8 cellular contexts compared by ENCODE assay signal in genomic region chr1:85707267-85707989, GRCh38. TPM values are rescaled to one million over a fixed set of nuclear protein-coding genes. Genes with fewer than 3 reads are reported as not detected.
A peak's percentile ranks its signal among the peaks of the same experiment; 100 is the strongest.
DNase-seq lines count a peak whose midpoint lies in the region; ATAC-seq and TF ChIP-seq lines count a peak whose summit lies in the region.

No MANE protein-coding gene starts in this region.

- no peaks in the 10 kb centered on the region for H3K27me3 ChIP-seq in CD8-positive, alpha-beta T cell (ENCODE audit: insufficient read depth, low read length)
- no peaks in the 10 kb centered on the region for H3K27me3 ChIP-seq in PC-3 (ENCODE audit: low read length)
- no peaks in the 10 kb centered on the region for H3K27me3 ChIP-seq in hepatocyte
- H3K27me3 ChIP-seq in subcutaneous abdominal adipose tissue (ENCODE audit: control insufficient read depth in 5 of 5, insufficient read depth in 4 of 5, low read length in 5 of 5): no peaks in the 10 kb centered on the region

- POLR2A ChIA-PET in CD8-positive, alpha-beta T cell (lab: Charles Lee): interaction anchor here (0.9 to 1.0 kb wide), 2 partner anchors 8 to 997 kb away, joined by 3 to 4 read pairs; no protein-coding TSS in a partner anchor
- POLR2A ChIA-PET in PC-3 (lab: Charles Lee; ENCODE audit: unreplicated experiment): interaction anchor here (0.5 to 1.0 kb wide), 2 partner anchors 22 to 79 kb away, joined by 5 to 6 read pairs; no protein-coding TSS in a partner anchor

- peaks cover 3% of the 10 kb centered on the region for H3K9me3 Mint-ChIP-seq in CD8-positive, alpha-beta T cell

- peaks cover 17% of the 10 kb centered on the region for H3K4me1 ChIP-seq in CD8-positive, alpha-beta T cell (ENCODE audit: insufficient read depth, low read length)
- peaks cover 24% of the 10 kb centered on the region for H3K4me1 ChIP-seq in PC-3 (ENCODE audit: insufficient read depth, low read length)
- H3K4me1 ChIP-seq in hepatocyte (ENCODE audit: insufficient read depth): peaks cover 12% of the 10 kb centered on the region
- peaks cover 0 to 23% (median 21%) of the 10 kb centered on the region in 5 donors for H3K4me1 ChIP-seq in subcutaneous abdominal adipose tissue (ENCODE audit: control insufficient read depth in 5 of 5, insufficient read depth in 5 of 5, low read length in 5 of 5)

- H3K9ac ChIP-seq in PC-3 (ENCODE audit: low read length) (peak overlapping the region; percentile 81), subcutaneous abdominal adipose tissue (ENCODE audit: low read length in 5 of 5) (peak overlapping the region; percentile 78 to 99 (median 91))

- no peak for TF ChIP-seq CTCF in CD8-positive, alpha-beta T cell (IDR thresholded peaks at IDR 0.05)
- TF ChIP-seq CTCF in PC-3 (conservative IDR thresholded peaks at IDR 0.05; ENCODE audit: low read depth, low read length): no peak
- no peak for TF ChIP-seq CTCF in hepatocyte (IDR thresholded peaks at IDR 0.05; ENCODE audit: poor library complexity)

- no peak for DNase-seq in CD8-positive, alpha-beta T cell
- no peak for DNase-seq in PC-3
- no peak for DNase-seq in hepatocyte (ENCODE audit: low spot score)
- no peak for DNase-seq in G401 (ENCODE audit: low spot score)
- DNase-seq in stimulated activated CD4-positive, alpha-beta T cell treated with anti-CD3 and anti-CD28 coated beads, Interleukin-2, amount 100 ng/mL, for 48 hours: no peak

- no peaks in the 10 kb centered on the region for H3K9me3 ChIP-seq in CD8-positive, alpha-beta T cell (ENCODE audit: low read length)
- H3K9me3 ChIP-seq in PC-3 (ENCODE audit: low read length) (no peaks in the 10 kb centered on the region), hepatocyte (ENCODE audit: low read depth) (no peaks in the 10 kb centered on the region), subcutaneous abdominal adipose tissue (ENCODE audit: control insufficient read depth in 5 of 5, low read length in 5 of 5) (no peaks in the 10 kb centered on the region)

- TSS peak; percentile 21 for BruUV-seq in PC-3 (replicated peaks; lab: Mats Ljungman, UMichigan)

- peaks cover 35% of the 10 kb centered on the region for H3K4me1 Mint-ChIP-seq in CD8-positive, alpha-beta T cell (ENCODE audit: low read depth)

- H3K27ac ChIP-seq in CD8-positive, alpha-beta T cell (ENCODE audit: low read depth, low read length): peak overlapping the region; percentile 67
- H3K27ac ChIP-seq in PC-3 (ENCODE audit: low read length): peak overlapping the region; percentile 69
- peak overlapping the region; percentile 88 for H3K27ac ChIP-seq in hepatocyte
- peak overlapping the region; percentile 87 for H3K27ac ChIP-seq in subcutaneous abdominal adipose tissue (ENCODE audit: low read depth, low read length)

- H4K20me1 ChIP-seq in PC-3 (ENCODE audit: low read length): peaks cover 5% of the 10 kb centered on the region; the same call in 1 of the 2 replicates
- H4K20me1 ChIP-seq in hepatocyte (ENCODE audit: insufficient read depth, poor library complexity, severe bottlenecking): no peaks in the 10 kb centered on the region

- no peaks in the 10 kb centered on the region for H3K36me3 ChIP-seq in CD8-positive, alpha-beta T cell (ENCODE audit: insufficient read depth, low read length)
- peaks cover 33% of the 10 kb centered on the region for H3K36me3 ChIP-seq in PC-3 (ENCODE audit: low read depth, low read length)
- H3K36me3 ChIP-seq in hepatocyte (replicated peaks; ENCODE audit: insufficient read depth, low read depth): no peaks in the 10 kb centered on the region
- peaks cover 9 to 30% (median 12%) of the 10 kb centered on the region in 5 donors for H3K36me3 ChIP-seq in subcutaneous abdominal adipose tissue (ENCODE audit: control insufficient read depth in 5 of 5, insufficient read depth in 5 of 5, low read length in 5 of 5)

- no peak overlapping the region for H3K4me3 Mint-ChIP-seq in CD8-positive, alpha-beta T cell

- ATAC-seq in CD8-positive, alpha-beta T cell: peak; percentile 6
- ATAC-seq in GM21786 (IDR thresholded peaks at IDR 0.05; ENCODE audit: unreplicated experiment): peak; percentile 21
- ATAC-seq in PC-3: no peak
- ATAC-seq in GM21447 (IDR thresholded peaks at IDR 0.05; ENCODE audit: unreplicated experiment): no peak

- H3K79me2 ChIP-seq in PC-3 (ENCODE audit: low read length) (peaks cover 56% of the 10 kb centered on the region), hepatocyte (peaks cover 48% of the 10 kb centered on the region)

- intact Hi-C loops in CD8-positive, alpha-beta T cell (cut with DNase I, micrococcal nuclease): loop anchor here (2.0 to 10.0 kb wide), 14 partner anchors 430 to 1627 kb away; partner anchors contain the start of genes HS2ST1 (in 2 of the 2), SELENOF (in 2 of the 2), BCL10 (in 1 of the 2) and CTBS (in 1 of the 2)
- intact Hi-C loops in PC-3 (cut with micrococcal nuclease): loop anchor here (5.0 kb wide), 1 partner anchor 125 kb away; the partner anchor contains the start of gene CCN1

- H2AFZ ChIP-seq in PC-3 (ENCODE audit: low read length) (peak overlapping the region; percentile 75), hepatocyte (peak overlapping the region; percentile 73)

- no peaks in the 10 kb centered on the region for H3K27me3 Mint-ChIP-seq in CD8-positive, alpha-beta T cell (ENCODE audit: low read depth)

- H3K4me2 ChIP-seq in PC-3 (ENCODE audit: low read length) (peak overlapping the region; percentile 90), hepatocyte (peak overlapping the region; percentile 85)

- CTCF ChIA-PET in CD8-positive, alpha-beta T cell (lab: Charles Lee): interaction anchor here (1.2 to 1.3 kb wide), 2 partner anchors 12 to 158 kb away, joined by 3 read pairs; no protein-coding TSS in a partner anchor
- CTCF ChIA-PET in PC-3 (lab: Charles Lee): interaction anchor here (0.8 to 1.4 kb wide), 3 partner anchors 15 to 142 kb away, joined by 4 to 20 read pairs (median 5); no protein-coding TSS in a partner anchor

- H3K4me3 ChIP-seq in CD8-positive, alpha-beta T cell (ENCODE audit: low read depth, low read length): peak overlapping the region; percentile 89
- H3K4me3 ChIP-seq in PC-3 (ENCODE audit: low read length) (peak overlapping the region; percentile 92), hepatocyte (peak overlapping the region; percentile 49), subcutaneous abdominal adipose tissue (ENCODE audit: low read depth in 1 of 5, low read length in 5 of 5) (peak overlapping the region; percentile 92 to 100 (median 99))

- H3K36me3 Mint-ChIP-seq in CD8-positive, alpha-beta T cell: peaks cover 34% of the 10 kb centered on the region

- WGBS in hepatocyte (ENCODE audit: low lambda C conversion rate, missing lambda C conversion rate): 11% methylated on average over 13 of the region's 13 CpGs

- H3F3A ChIP-seq in PC-3 (ENCODE audit: low read length, unreplicated experiment): no peaks in the 10 kb centered on the region

- H3K27ac Mint-ChIP-seq in CD8-positive, alpha-beta T cell: no peak overlapping the region

- in situ Hi-C loops in G401 (cut with HindIII; ENCODE audit: low sequenced_read_pairs): loop anchor here (10.0 kb wide), 1 partner anchor 103 kb away; no protein-coding TSS in a partner anchor

- H3K9me2 ChIP-seq in PC-3 (replicated peaks; ENCODE audit: low read length): no peaks in the 10 kb centered on the region
- H3K9me2 ChIP-seq in hepatocyte (replicated peaks; ENCODE audit: insufficient read depth): no peaks in the 10 kb centered on the region

RNA-seq across cellular contexts. Expression of gene ZNHIT6, which starts 0.8 kb away (rescaled TPM):
- 10 to 100 TPM; 14.4 to 15.3 TPM for total RNA-seq in CD8-positive, alpha-beta T cell
- total RNA-seq in PC-3 (2014; rRNA removed): 18.3 and 21.1 TPM in 2 replicates
- total RNA-seq in hepatocyte: 11.5 and 13.5 TPM in 2 replicates
- 12.1 and 14.2 TPM in 2 replicates for polyA plus RNA-seq in hepatocyte
- 4.4 and 10.2 TPM in 2 replicates for total RNA-seq in G401 (2014; rRNA removed; shearing (Covaris generic))

Comparison
In these comparisons a context has a peak if more than half of its experiments do, and no peak if none do; other contexts are left out.
1. ATAC-seq: peak in CD8-positive, alpha-beta T cell (single experiment) and GM21786 (single experiment); none in PC-3 (single experiment) and GM21447 (single experiment).
2. H3K4me3 ChIP-seq: peak in every context shown above with its lines; median percentile 99 in subcutaneous abdominal adipose tissue; 92 in PC-3; 89 in CD8-positive, alpha-beta T cell; 49 in hepatocyte.
3. Peak in every context shown above with its lines, with median percentiles within 50 percentile points of each other: H3K27ac ChIP-seq.